In the genomic region with DNA sequence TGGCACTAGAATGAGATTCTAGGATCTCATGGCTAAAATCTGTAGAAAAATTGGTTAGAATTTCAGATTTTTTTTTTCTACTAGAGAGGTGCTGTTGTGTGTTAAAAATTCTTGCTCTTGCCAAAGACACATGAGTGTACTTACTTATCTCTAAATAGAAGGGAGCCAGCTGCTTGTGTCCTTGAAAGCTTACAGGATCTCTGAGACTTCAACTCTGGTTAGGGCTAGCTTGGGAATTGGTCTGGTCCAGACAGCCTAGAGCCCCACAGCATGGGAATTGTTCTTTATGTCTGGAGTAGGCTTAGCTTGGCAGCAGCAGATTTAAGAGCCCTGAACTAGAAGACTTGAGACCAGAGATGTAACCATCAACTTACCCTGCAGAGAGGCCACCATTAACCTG, we compare ENCODE assay signal across 13 cellular contexts. TPM values are rescaled to one million over a fixed set of nuclear protein-coding genes. Genes with fewer than 3 reads are reported as not detected.
DNase-seq lines count a peak whose midpoint lies in the region; TF ChIP-seq lines count a peak whose summit lies in the region.
"Had no signal": no experiment of that assay in that cellular context is flagged by ENCODE, and none has a peak within 500 bp of the region (broad histone marks: within the 10 kb centered on the region; RNA-seq: fewer than 3 reads in every experiment).

No MANE protein-coding gene starts in this region.

- no peak for TF ChIP-seq CTCF in fibroblast of the aortic adventitia (IDR thresholded peaks at IDR 0.05; ENCODE audit: insufficient read depth, low read length)
- TF ChIP-seq CTCF in progenitor cell of endocrine pancreas (IDR thresholded peaks at IDR 0.05; ENCODE audit: unreplicated experiment) = no peak
- TF ChIP-seq CTCF in GM10248 (IDR thresholded peaks at IDR 0.05; ENCODE audit: control extremely low read depth, extremely low read depth, low read depth, missing control alignments) = no peak

- H3K27me3 Mint-ChIP-seq in activated CD4-positive, alpha-beta T cell treated with anti-CD3 and anti-CD28 coated beads, Interleukin-2, amount 10 ng/mL, durations not matched to agents 24 days and 14 days = no peaks in the 10 kb centered on the region
- no peaks in the 10 kb centered on the region for H3K27me3 Mint-ChIP-seq in progenitor cell of endocrine pancreas

- peaks cover 35% of the 10 kb centered on the region for H3K36me3 Mint-ChIP-seq in activated CD4-positive, alpha-beta T cell treated with anti-CD3 and anti-CD28 coated beads, Interleukin-2, amount 10 ng/mL, durations not matched to agents 24 days and 14 days (ENCODE audit: low read depth)
- H3K36me3 Mint-ChIP-seq in progenitor cell of endocrine pancreas (ENCODE audit: insufficient read depth) = peaks cover 14% of the 10 kb centered on the region

- CTCF ChIA-PET in GM10248 (lab: Yijun Ruan, JAX) = interaction anchor here (0.7 to 1.6 kb wide), 4 partner anchors 8 to 51 kb away, joined by 3 to 7 read pairs (median 3); no protein-coding TSS in a partner anchor

- H3K4me3 Mint-ChIP-seq in activated CD4-positive, alpha-beta T cell treated with anti-CD3 and anti-CD28 coated beads, Interleukin-2, amount 10 ng/mL, durations not matched to agents 24 days and 14 days = no peak overlapping the region
- H3K4me3 Mint-ChIP-seq in progenitor cell of endocrine pancreas (ENCODE audit: low read depth) = no peak overlapping the region

- H3K9me3 Mint-ChIP-seq in activated CD4-positive, alpha-beta T cell treated with anti-CD3 and anti-CD28 coated beads, Interleukin-2, amount 10 ng/mL, durations not matched to agents 24 days and 14 days = no peaks in the 10 kb centered on the region
- H3K9me3 Mint-ChIP-seq in progenitor cell of endocrine pancreas (ENCODE audit: low read depth) = no peaks in the 10 kb centered on the region

- peaks cover 34% of the 10 kb centered on the region for H3K4me1 Mint-ChIP-seq in activated CD4-positive, alpha-beta T cell treated with anti-CD3 and anti-CD28 coated beads, Interleukin-2, amount 10 ng/mL, durations not matched to agents 24 days and 14 days
- H3K4me1 Mint-ChIP-seq in progenitor cell of endocrine pancreas (ENCODE audit: low read depth) = peaks cover 4% of the 10 kb centered on the region

- H3K27ac Mint-ChIP-seq in activated CD4-positive, alpha-beta T cell treated with anti-CD3 and anti-CD28 coated beads, Interleukin-2, amount 10 ng/mL, durations not matched to agents 24 days and 14 days = peak overlapping the region; percentile 57
- H3K27ac Mint-ChIP-seq in progenitor cell of endocrine pancreas = peak overlapping the region; percentile 34

- DNase-seq in activated CD4-positive, alpha-beta T cell treated with anti-CD3 and anti-CD28 coated beads, Interleukin-2, amount 10 ng/mL, durations not matched to agents 24 days and 14 days = no peak
- DNase-seq in activated CD4-positive, alpha-beta T cell treated with anti-CD3 and anti-CD28 coated beads, Interleukin-2, amount 50 U/mL, for 48 hours = no peak
- DNase-seq in OCI-M1 (lab: John Stamatoyannopoulos, UW) = peak; percentile 42
- peak; percentile 90 for DNase-seq in fibroblast of the aortic adventitia (ENCODE audit: low read depth)
- no peak for DNase-seq in progenitor cell of endocrine pancreas (ENCODE audit: low spot score, unreplicated experiment)
- DNase-seq in stimulated activated CD4-positive, alpha-beta T cell treated with anti-CD3 and anti-CD28 coated beads, Interleukin-2, amount 100 ng/mL, for 24 hours = no peak
- no peak for DNase-seq in GM19238 (ENCODE audit: insufficient read length, low spot score)
- DNase-seq in GM10248 (ENCODE audit: extremely low spot score) = no peak
- DNase-seq: activated CD8-positive, alpha-beta memory T cell treated with anti-CD3 and anti-CD28 coated beads, Interleukin-2, amount 50 U/mL, for 48 hours; EL; NCI-H2107; PC-9; uterus had no signal

- H3K4me3 ChIP-seq in fibroblast of the aortic adventitia (ENCODE audit: low read depth, low read length) = no peak overlapping the region
- H3K4me3 ChIP-seq: PC-9, uterus had no signal

- intact Hi-C loops in activated CD4-positive, alpha-beta T cell treated with anti-CD3 and anti-CD28 coated beads, Interleukin-2, amount 10 ng/mL, durations not matched to agents 24 days and 14 days (cut with micrococcal nuclease) = loop anchor here (5.0 kb wide), 2 partner anchors 36 to 136 kb away; partner anchors contain the start of gene MACO1

- POLR2A ChIA-PET in GM10248 (lab: Yijun Ruan, JAX) = interaction anchor here (0.6 to 0.7 kb wide), 2 partner anchors 10 to 232 kb away, joined by 3 to 10 read pairs; no protein-coding TSS in a partner anchor

RNA-seq across cellular contexts. Expression of gene MACO1, which starts 37.3 kb away (rescaled TPM):
- 14.3 and 15.3 TPM in 2 replicates for total RNA-seq in activated CD4-positive, alpha-beta T cell treated with anti-CD3 and anti-CD28 coated beads, Interleukin-2, amount 10 ng/mL, durations not matched to agents 24 days and 14 days
- total RNA-seq in fibroblast of the aortic adventitia (ENCODE audit: low replicate concordance) (17.3 and 23.4 TPM in 2 replicates), progenitor cell of endocrine pancreas (31.2 and 31.5 TPM in 2 replicates)

RNA-seq across cellular contexts. Expression of gene RHCE, which starts 47.4 kb away (rescaled TPM):
- total RNA-seq in activated CD4-positive, alpha-beta T cell treated with anti-CD3 and anti-CD28 coated beads, Interleukin-2, amount 10 ng/mL, durations not matched to agents 24 days and 14 days = 0.14 TPM in 1 of 2 replicates, not detected in the other
- total RNA-seq in fibroblast of the aortic adventitia (ENCODE audit: low replicate concordance) = 0.27 and 0.33 TPM in 2 replicates
- not detected in 2 replicates for total RNA-seq in progenitor cell of endocrine pancreas

Comparison
In these comparisons a context has a peak if more than half of its experiments do, and no peak if none do; other contexts are left out.
1. DNase-seq: peak in OCI-M1 (single experiment) and fibroblast of the aortic adventitia (single experiment); none in activated CD4-positive, alpha-beta T cell treated with anti-CD3 and anti-CD28 coated beads, Interleukin-2, amount 10 ng/mL, durations not matched to agents 24 days and 14 days (single experiment), activated CD4-positive, alpha-beta T cell treated with anti-CD3 and anti-CD28 coated beads, Interleukin-2, amount 50 U/mL, for 48 hours (0 of 2), progenitor cell of endocrine pancreas (single experiment), stimulated activated CD4-positive, alpha-beta T cell treated with anti-CD3 and anti-CD28 coated beads, Interleukin-2, amount 100 ng/mL, for 24 hours (0 of 2), GM19238 (single experiment) and GM10248 (single experiment).